ENCODE assay signal across 8 cellular contexts in the genomic region with DNA sequence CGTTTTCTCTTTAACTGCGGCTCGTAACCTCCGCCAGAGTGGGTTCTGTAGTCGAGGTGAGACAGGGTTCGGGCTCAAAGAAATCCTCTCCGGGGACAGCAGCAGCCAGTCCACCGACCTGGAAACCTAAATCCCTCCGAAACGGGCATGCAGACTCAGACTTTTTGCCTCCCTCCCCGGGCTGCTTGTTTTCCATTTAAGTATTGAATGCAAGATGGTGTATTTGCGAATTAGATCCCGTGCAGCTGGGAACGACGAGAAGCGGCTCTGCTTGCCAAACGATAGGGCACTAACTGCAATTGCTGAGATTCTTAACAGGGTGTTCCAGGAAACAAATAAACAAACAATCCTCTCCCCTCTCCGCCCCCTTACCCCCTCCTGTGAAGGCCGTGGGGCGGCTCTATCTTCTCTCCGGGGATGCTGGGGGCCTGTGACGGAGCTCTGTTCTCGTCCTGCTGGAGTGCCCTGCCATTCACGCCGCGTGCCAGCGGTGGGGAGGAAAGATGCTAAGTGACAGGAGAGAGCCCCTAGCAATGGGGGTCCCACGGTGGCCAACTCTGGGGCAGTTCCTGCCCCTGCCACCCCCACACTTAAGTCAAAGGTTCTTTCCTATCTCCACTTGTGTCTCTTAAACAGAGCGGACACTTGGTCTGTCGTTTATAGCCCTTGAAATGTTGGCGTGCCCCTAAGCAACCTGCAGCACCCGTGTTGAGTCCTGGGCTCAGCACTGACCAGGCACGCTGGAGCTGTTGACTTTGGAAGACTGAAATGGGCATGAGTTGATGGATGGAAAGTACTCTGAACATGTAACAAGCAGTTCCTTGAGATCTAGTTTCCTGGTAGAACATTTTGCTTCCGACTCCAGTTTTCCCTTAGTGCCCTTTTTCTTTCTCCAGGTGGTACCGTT. TPM values are rescaled to one million over a fixed set of nuclear protein-coding genes. Genes with fewer than 3 reads are reported as not detected.
A peak's percentile ranks its signal among the peaks of the same experiment; 100 is the strongest.
DNase-seq lines count a peak whose midpoint lies in the region; ATAC-seq and TF ChIP-seq lines count a peak whose summit lies in the region.

No MANE protein-coding gene starts in this region.

- peak overlapping the region; percentile 80 for H3K4me3 Mint-ChIP-seq in activated T-helper 2 cell treated with anti-CD3 and anti-CD28 coated beads, Interferon-gamma antibody, Interleukin-2, Interleukin-4, amounts not matched to agents 10 μg/mL and 5 μg/mL and 100 μg/mL, durations not matched to agents 14 hours and 24 hours and 36 hours (ENCODE audit: low read depth)

- TF ChIP-seq CTCF in BE2C (IDR thresholded peaks at IDR 0.05; ENCODE audit: low read depth, low read length) (no peak), HCT116 (IDR thresholded peaks at IDR 0.05 in 2 of 3, conservative IDR thresholded peaks at IDR 0.05 in 1 of 3; ENCODE audit: borderline replicate concordance in 1 of 3, insufficient read depth in 1 of 3, low read depth in 2 of 3, low read length in 2 of 3) (no peak), right atrium auricular region (IDR thresholded peaks at IDR 0.05) (no peak), sigmoid colon (IDR thresholded peaks at IDR 0.05) (no peak)

- peaks cover 85% of the 10 kb centered on the region for H3K27me3 Mint-ChIP-seq in activated T-helper 2 cell treated with anti-CD3 and anti-CD28 coated beads, Interferon-gamma antibody, Interleukin-2, Interleukin-4, amounts not matched to agents 10 μg/mL and 5 μg/mL and 100 μg/mL, durations not matched to agents 14 hours and 24 hours and 36 hours (ENCODE audit: low read depth)

- CTCF ChIA-PET in HCT116 (lab: Charles Lee): interaction anchor here (0.7 to 2.1 kb wide), 3 partner anchors 131 to 431 kb away, joined by 3 to 5 read pairs (median 3); no protein-coding TSS in a partner anchor

- H3K79me2 ChIP-seq in HCT116 (ENCODE audit: insufficient read depth, low read length): peaks cover 35% of the 10 kb centered on the region

- H2AFZ ChIP-seq in HCT116 (ENCODE audit: low read depth, low read length, poor library complexity, severe bottlenecking): peak overlapping the region; percentile 62

- DNase-seq in BE2C (peak; percentile 40), HCT116 (ENCODE audit: low read depth, low spot score) (no peak), right atrium auricular region (ENCODE audit: low spot score) (peak; percentile 59), sigmoid colon (no peak), middle frontal gyrus (ENCODE audit: extremely low spot score, low spot score) (no peak), DMS153 (lab: John Stamatoyannopoulos, UW) (no peak)
- no peak for DNase-seq in activated T-helper 2 cell treated with anti-CD3 and anti-CD28 coated beads, Interferon-gamma antibody, Interleukin-2, Interleukin-4, amounts not matched to agents 10 μg/mL and 5 μg/mL and 100 μg/mL, durations not matched to agents 14 hours and 24 hours and 36 hours (ENCODE audit: low spot score)
- DNase-seq in activated naive CD4-positive, alpha-beta T cell treated with anti-CD3 and anti-CD28 coated beads, Interleukin-2, amount 50 U/mL, for 16 hours: no peak

- POLR2A ChIA-PET in HCT116 (lab: Charles Lee): interaction anchor here (0.9 to 1.3 kb wide), 2 partner anchors 11 to 12 kb away, joined by 3 to 4 read pairs; no protein-coding TSS in a partner anchor

- H3K9me3 Mint-ChIP-seq in activated T-helper 2 cell treated with anti-CD3 and anti-CD28 coated beads, Interferon-gamma antibody, Interleukin-2, Interleukin-4, amounts not matched to agents 10 μg/mL and 5 μg/mL and 100 μg/mL, durations not matched to agents 14 hours and 24 hours and 36 hours: no peaks in the 10 kb centered on the region

- RAD21 ChIA-PET in HCT116 (lab: Charles Lee; ENCODE audit: low non-redundant PET in 1 of 2, low total read pairs in 2 of 2, uncharacterized antibody in 2 of 2, unreplicated experiment in 2 of 2): no interaction called here

- peaks cover 26% of the 10 kb centered on the region for H3K4me1 Mint-ChIP-seq in activated T-helper 2 cell treated with anti-CD3 and anti-CD28 coated beads, Interferon-gamma antibody, Interleukin-2, Interleukin-4, amounts not matched to agents 10 μg/mL and 5 μg/mL and 100 μg/mL, durations not matched to agents 14 hours and 24 hours and 36 hours (ENCODE audit: low read depth)

- no peak for TF ChIP-seq EP300 in sigmoid colon (IDR thresholded peaks at IDR 0.05)

- H3K27me3 ChIP-seq in BE2C: no peaks in the 10 kb centered on the region
- H3K27me3 ChIP-seq in HCT116 (ENCODE audit: insufficient read depth, low read length): no peaks in the 10 kb centered on the region
- H3K27me3 ChIP-seq in right atrium auricular region: no peaks in the 10 kb centered on the region
- peaks cover 0 to 47% (median 30%) of the 10 kb centered on the region in 3 donors for H3K27me3 ChIP-seq in sigmoid colon

- no peaks in the 10 kb centered on the region for H3K36me3 Mint-ChIP-seq in activated T-helper 2 cell treated with anti-CD3 and anti-CD28 coated beads, Interferon-gamma antibody, Interleukin-2, Interleukin-4, amounts not matched to agents 10 μg/mL and 5 μg/mL and 100 μg/mL, durations not matched to agents 14 hours and 24 hours and 36 hours (ENCODE audit: low read depth)

- H3K9me3 ChIP-seq in BE2C (no peaks in the 10 kb centered on the region), HCT116 (ENCODE audit: control insufficient read depth in 1 of 2, insufficient read depth in 1 of 2, low read depth in 1 of 2, low read length in 2 of 2) (no peaks in the 10 kb centered on the region), right atrium auricular region (no peaks in the 10 kb centered on the region), sigmoid colon (no peaks in the 10 kb centered on the region)

- BruUV-seq in HCT116 (replicated peaks; lab: Mats Ljungman, UMichigan): no TSS peak

- H3K27ac ChIP-seq in HCT116 (ENCODE audit: low read depth, low read length): peak overlapping the region; percentile 59; the same call in 1 of the 2 replicates
- peak overlapping the region; percentile 75 to 88 for H3K27ac ChIP-seq in right atrium auricular region
- H3K27ac ChIP-seq in sigmoid colon: peak overlapping the region; percentile 73 to 82 (median 80)

- peak overlapping the region; percentile 84 for H3K4me2 ChIP-seq in HCT116 (ENCODE audit: low read length)

- intact Hi-C loops in HCT116 (cut with micrococcal nuclease) (loop anchor here (2.0 kb wide), 2 partner anchors 133 to 461 kb away; a partner anchor contains a TSS), sigmoid colon (cut with DNase I) (loop anchor here (2.0 to 5.0 kb wide), 3 partner anchors 173 to 717 kb away; a partner anchor contains a TSS)
- intact Hi-C loops in activated T-helper 2 cell treated with anti-CD3 and anti-CD28 coated beads, Interferon-gamma antibody, Interleukin-2, Interleukin-4, amounts not matched to agents 10 μg/mL and 5 μg/mL and 100 μg/mL, durations not matched to agents 14 hours and 24 hours and 36 hours (cut with micrococcal nuclease): loop anchor here (1.0 to 5.0 kb wide), 7 partner anchors 41 to 432 kb away; a partner anchor contains a TSS

- no peak for TF ChIP-seq RAD21 in HCT116 (IDR thresholded peaks at IDR 0.05; ENCODE audit: low read depth)

- H3K4me1 ChIP-seq in BE2C: peaks cover 7% of the 10 kb centered on the region; the same call in 1 of the 2 replicates
- peaks cover 26 to 31% of the 10 kb centered on the region in 2 experiments for H3K4me1 ChIP-seq in HCT116 (ENCODE audit: control insufficient read depth in 1 of 2, insufficient read depth in 2 of 2, low read length in 2 of 2)
- H3K4me1 ChIP-seq in right atrium auricular region: peaks cover 0 to 23% of the 10 kb centered on the region in 2 donors
- peaks cover 0 to 41% (median 34%) of the 10 kb centered on the region in 4 donors for H3K4me1 ChIP-seq in sigmoid colon

- H3K4me3 ChIP-seq in BE2C (ENCODE audit: low read depth, low read length) (peak overlapping the region; percentile 86), HCT116 (replicated peaks in 1 of 2; ENCODE audit: low read depth in 1 of 2, low read length in 2 of 2) (peak overlapping the region; percentile 46 to 63), right atrium auricular region (peak overlapping the region; percentile 48 to 82), sigmoid colon (peak overlapping the region; percentile 41 to 70 (median 64))

- no peaks in the 10 kb centered on the region for H4K20me1 ChIP-seq in HCT116 (ENCODE audit: insufficient read depth)

- peak overlapping the region; percentile 63 for H3K9ac ChIP-seq in HCT116 (ENCODE audit: low read length)

- H3K27ac Mint-ChIP-seq in activated T-helper 2 cell treated with anti-CD3 and anti-CD28 coated beads, Interferon-gamma antibody, Interleukin-2, Interleukin-4, amounts not matched to agents 10 μg/mL and 5 μg/mL and 100 μg/mL, durations not matched to agents 14 hours and 24 hours and 36 hours: no peak overlapping the region

- ATAC-seq in HCT116: no peak

- TF ChIP-seq POLR2A in HCT116 (IDR thresholded peaks at IDR 0.05; ENCODE audit: borderline replicate concordance, extremely low read depth, insufficient read depth, insufficient read length) (no peak), sigmoid colon (IDR thresholded peaks at IDR 0.05) (no peak)

- no peaks in the 10 kb centered on the region for H3K9me2 ChIP-seq in HCT116 (ENCODE audit: insufficient read depth)

- H3K36me3 ChIP-seq in BE2C (no peaks in the 10 kb centered on the region; the same call in 1 of the 2 replicates), HCT116 (ENCODE audit: control insufficient read depth in 1 of 2, insufficient read depth in 2 of 2, low read length in 2 of 2) (no peaks in the 10 kb centered on the region), right atrium auricular region (no peaks in the 10 kb centered on the region), sigmoid colon (no peaks in the 10 kb centered on the region)

- WGBS in sigmoid colon, 2 donors: 4 to 7% methylated on average over 35 of the region's 35 CpGs

TF ChIP-seq in HCT116, 20 proteins besides CTCF, POLR2A, EP300 and RAD21:
- TF ChIP-seq ZFX (IDR thresholded peaks at IDR 0.05) (no peak), SP1 (IDR thresholded peaks at IDR 0.05; ENCODE audit: low read depth) (no peak), JUND (IDR thresholded peaks at IDR 0.05) (no peak), SIN3A (IDR thresholded peaks at IDR 0.05; ENCODE audit: low read depth) (no peak)
- TF ChIP-seq, protein P1, sequence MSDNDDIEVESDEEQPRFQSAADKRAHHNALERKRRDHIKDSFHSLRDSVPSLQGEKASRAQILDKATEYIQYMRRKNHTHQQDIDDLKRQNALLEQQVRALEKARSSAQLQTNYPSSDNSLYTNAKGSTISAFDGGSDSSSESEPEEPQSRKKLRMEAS (IDR thresholded peaks at IDR 0.05): no peak

RNA-seq across cellular contexts. Expression of a gene that starts 1.3 kb away (rescaled TPM):
- 48.8 TPM for polyA plus RNA-seq in BE2C (2012; ENCODE audit: insufficient read depth, insufficient read length, low read depth)
- total RNA-seq in HCT116 (2021; ENCODE audit: unreplicated experiment) (89.7 TPM), right atrium auricular region (10 to 100 TPM; 22.8 to 28.7 TPM), sigmoid colon (1 to 10 TPM; 5.8 to 7.8 (median 6.9) TPM)
- polyA plus RNA-seq in HCT116 (2012): 61.6 and 62.3 TPM in 2 replicates
- 0.85 and 1.3 TPM in 2 replicates for total RNA-seq in activated T-helper 2 cell treated with anti-CD3 and anti-CD28 coated beads, Interferon-gamma antibody, Interleukin-2, Interleukin-4, amounts not matched to agents 10 μg/mL and 5 μg/mL and 100 μg/mL, durations not matched to agents 14 hours and 24 hours and 36 hours
- polyA plus RNA-seq in sigmoid colon: 1 to 10 TPM; 2.3 to 8.4 (median 6.0) TPM

Comparison
In these comparisons a context has a peak if more than half of its experiments do, and no peak if none do; other contexts are left out.
1. DNase-seq: peak in BE2C (single experiment) and right atrium auricular region (single experiment); none in HCT116 (single experiment), activated T-helper 2 cell treated with anti-CD3 and anti-CD28 coated beads, Interferon-gamma antibody, Interleukin-2, Interleukin-4, amounts not matched to agents 10 μg/mL and 5 μg/mL and 100 μg/mL, durations not matched to agents 14 hours and 24 hours and 36 hours (single experiment), sigmoid colon (single experiment), middle frontal gyrus (single experiment), DMS153 (single experiment) and activated naive CD4-positive, alpha-beta T cell treated with anti-CD3 and anti-CD28 coated beads, Interleukin-2, amount 50 U/mL, for 16 hours (single experiment).
2. Peak in every context shown above with its lines, with median percentiles within 50 percentile points of each other: H3K4me3 ChIP-seq and H3K27ac ChIP-seq.